13 cellular contexts compared by ENCODE assay signal in the genomic region with DNA sequence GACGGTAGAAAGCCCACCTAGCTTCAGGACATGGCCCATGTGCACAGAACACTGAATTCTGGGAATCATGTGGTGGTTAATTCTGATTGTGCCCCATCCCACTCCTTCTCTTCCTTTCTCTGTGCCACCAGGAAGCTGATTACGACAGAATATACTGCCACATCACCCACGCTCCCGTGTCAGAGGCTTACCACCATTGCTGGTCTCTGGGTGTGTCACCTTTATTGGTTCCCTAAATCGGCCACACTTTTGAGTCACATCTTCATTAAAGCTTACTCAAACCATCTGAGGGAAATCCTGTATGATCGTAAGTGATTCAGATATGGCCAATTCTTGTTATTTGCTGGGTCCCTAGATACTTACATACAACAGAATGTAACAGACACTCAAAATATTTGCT. TPM values are rescaled to one million over a fixed set of nuclear protein-coding genes. Genes with fewer than 3 reads are reported as not detected.
DNase-seq lines count a peak whose midpoint lies in the region; ATAC-seq and TF ChIP-seq lines count a peak whose summit lies in the region.
"Had no signal": no experiment of that assay in that cellular context is flagged by ENCODE, and none has a peak within 500 bp of the region (broad histone marks: within the 10 kb centered on the region; RNA-seq: fewer than 3 reads in every experiment).

No MANE protein-coding gene starts in this region.

- peaks cover 34 to 59% of the 10 kb centered on the region in 2 donors for H3K36me3 Mint-ChIP-seq in CD4-positive, alpha-beta memory T cell
- peaks cover 59% of the 10 kb centered on the region for H3K36me3 Mint-ChIP-seq in activated CD4-positive, alpha-beta memory T cell treated with anti-CD3 and anti-CD28 coated beads, Interleukin-2, amount 10 ng/mL, durations not matched to agents 7 days and 5 days (ENCODE audit: low read depth)
- no peaks in the 10 kb centered on the region for H3K36me3 Mint-ChIP-seq in neural crest cell (ENCODE audit: low read depth)

- intact Hi-C loops in CD4-positive, alpha-beta memory T cell (cut with micrococcal nuclease): no loop called here
- intact Hi-C loops in left colon (cut with DNase I, micrococcal nuclease): no loop called here
- intact Hi-C loops in left ventricle myocardium superior (cut with micrococcal nuclease): no loop called here

- peaks cover 29 to 44% (median 36%) of the 10 kb centered on the region in 4 donors for H3K4me1 Mint-ChIP-seq in CD4-positive, alpha-beta memory T cell
- H3K4me1 Mint-ChIP-seq in activated CD4-positive, alpha-beta memory T cell treated with anti-CD3 and anti-CD28 coated beads, Interleukin-2, amount 10 ng/mL, durations not matched to agents 7 days and 5 days: peaks cover 65% of the 10 kb centered on the region
- H3K4me1 Mint-ChIP-seq in neural crest cell: peaks cover 27% of the 10 kb centered on the region

- DNase-seq in CD4-positive, alpha-beta memory T cell: no peak
- DNase-seq in HS-5 (ENCODE audit: low read depth): peak; percentile 54
- peak; percentile 63 for DNase-seq in activated CD4-positive, alpha-beta memory T cell treated with anti-CD3 and anti-CD28 coated beads, Interleukin-2, amount 10 ng/mL, durations not matched to agents 7 days and 5 days
- DNase-seq in neural crest cell (ENCODE audit: low read depth, low spot score): no peak
- DNase-seq in GM13976 (ENCODE audit: low spot score): no peak
- no peak for DNase-seq in left colon
- no peak for DNase-seq in left ventricle myocardium superior
- DNase-seq in cortex of kidney (lab: John Stamatoyannopoulos, UW): no peak
- DNase-seq: COR-L47, gastrocnemius medialis, NCI-H1694 treated with DMSO at 0.1 percent for 48 hours had no signal

- POLR2A ChIA-PET in CD4-positive, alpha-beta memory T cell (lab: Charles Lee; ENCODE audit: partially characterized antibody): no interaction called here
- POLR2A ChIA-PET in activated CD4-positive, alpha-beta memory T cell treated with anti-CD3 and anti-CD28 coated beads, Interleukin-2, amount 10 ng/mL, durations not matched to agents 7 days and 5 days (lab: Charles Lee): interaction anchor here (1.0 to 1.5 kb wide), 6 partner anchors 11 to 354 kb away, joined by 3 to 8 read pairs (median 4); no protein-coding TSS in a partner anchor

- H3K9me3 ChIP-seq in CD4-positive, alpha-beta memory T cell (ENCODE audit: control insufficient read depth in 1 of 2, low read length in 2 of 2): no peaks in the 10 kb centered on the region
- H3K9me3 ChIP-seq: gastrocnemius medialis had no signal

- H3K9me3 Mint-ChIP-seq in CD4-positive, alpha-beta memory T cell: peaks cover 0 to 5% (median 0%) of the 10 kb centered on the region in 8 donors
- no peaks in the 10 kb centered on the region for H3K9me3 Mint-ChIP-seq in activated CD4-positive, alpha-beta memory T cell treated with anti-CD3 and anti-CD28 coated beads, Interleukin-2, amount 10 ng/mL, durations not matched to agents 7 days and 5 days
- H3K9me3 Mint-ChIP-seq in neural crest cell: no peaks in the 10 kb centered on the region

- peaks cover 34% of the 10 kb centered on the region for H3K4me1 ChIP-seq in CD4-positive, alpha-beta memory T cell (ENCODE audit: insufficient read depth, low read length)

- CTCF ChIA-PET in CD4-positive, alpha-beta memory T cell (lab: Charles Lee; ENCODE audit: partially characterized antibody): interaction anchor here (1.4 kb wide), 1 partner anchor 56 kb away, joined by 3 read pairs; no protein-coding TSS in a partner anchor
- CTCF ChIA-PET in activated CD4-positive, alpha-beta memory T cell treated with anti-CD3 and anti-CD28 coated beads, Interleukin-2, amount 10 ng/mL, durations not matched to agents 7 days and 5 days (lab: Charles Lee): interaction anchor here (0.9 to 1.1 kb wide), 2 partner anchors 57 to 418 kb away, joined by 4 read pairs; no protein-coding TSS in a partner anchor

- no peak overlapping the region for H3K4me3 ChIP-seq in CD4-positive, alpha-beta memory T cell (ENCODE audit: low read length in 2 of 2)
- H3K4me3 ChIP-seq: gastrocnemius medialis had no signal

- peak overlapping the region in 4 of 7 donors; percentile 35 to 97 (median 60) for H3K27ac Mint-ChIP-seq in CD4-positive, alpha-beta memory T cell
- H3K27ac Mint-ChIP-seq in activated CD4-positive, alpha-beta memory T cell treated with anti-CD3 and anti-CD28 coated beads, Interleukin-2, amount 10 ng/mL, durations not matched to agents 7 days and 5 days: peak overlapping the region; percentile 68
- H3K27ac Mint-ChIP-seq in neural crest cell (ENCODE audit: unreplicated experiment): no peak overlapping the region

- no peak for TF ChIP-seq CTCF in neural crest cell (conservative IDR thresholded peaks at IDR 0.05)
- TF ChIP-seq CTCF in GM13976 (IDR thresholded peaks at IDR 0.05; ENCODE audit: borderline replicate concordance, control extremely low read depth, extremely low read depth, insufficient read depth, missing control alignments): no peak

- in situ Hi-C loops in GM13976 (cut with MboI; ENCODE audit: low sequenced_read_pairs, unreplicated experiment): no loop called here

- H3K4me3 Mint-ChIP-seq in CD4-positive, alpha-beta memory T cell: peak overlapping the region in 1 of 8 donors; percentile 5
- peak overlapping the region; percentile 37 for H3K4me3 Mint-ChIP-seq in activated CD4-positive, alpha-beta memory T cell treated with anti-CD3 and anti-CD28 coated beads, Interleukin-2, amount 10 ng/mL, durations not matched to agents 7 days and 5 days
- H3K4me3 Mint-ChIP-seq in neural crest cell: peak overlapping the region; percentile 27

- peaks cover 1 to 2% of the 10 kb centered on the region in 2 donors for H3K27me3 Mint-ChIP-seq in CD4-positive, alpha-beta memory T cell
- no peaks in the 10 kb centered on the region for H3K27me3 Mint-ChIP-seq in activated CD4-positive, alpha-beta memory T cell treated with anti-CD3 and anti-CD28 coated beads, Interleukin-2, amount 10 ng/mL, durations not matched to agents 7 days and 5 days
- no peaks in the 10 kb centered on the region for H3K27me3 Mint-ChIP-seq in neural crest cell (ENCODE audit: low read depth)

- peaks cover 33% of the 10 kb centered on the region for H3K36me3 ChIP-seq in CD4-positive, alpha-beta memory T cell (ENCODE audit: insufficient read depth, low read length)

- H3K27ac ChIP-seq in CD4-positive, alpha-beta memory T cell (ENCODE audit: low read depth, low read length): no peak overlapping the region
- H3K27ac ChIP-seq: gastrocnemius medialis had no signal

- no peak for ATAC-seq in left colon
- no peak for ATAC-seq in left ventricle myocardium superior
- ATAC-seq: gastrocnemius medialis, HepG2 had no signal

- H3K27me3 ChIP-seq in CD4-positive, alpha-beta memory T cell (ENCODE audit: insufficient read depth, low read length): no peaks in the 10 kb centered on the region
- H3K27me3 ChIP-seq: gastrocnemius medialis had no signal

RNA-seq across cellular contexts. Expression of gene TRMT6, which starts 3.1 kb away (rescaled TPM):
- 10 to 100 TPM; 17.9 to 18.3 TPM for total RNA-seq in CD4-positive, alpha-beta memory T cell
- polyA plus RNA-seq in CD4-positive, alpha-beta memory T cell: 10 to 100 TPM; 13.4 to 21.0 TPM
- total RNA-seq in activated CD4-positive, alpha-beta memory T cell treated with anti-CD3 and anti-CD28 coated beads, Interleukin-2, amount 10 ng/mL, durations not matched to agents 7 days and 5 days: 10 to 100 TPM; 17.0 to 19.1 TPM
- total RNA-seq in neural crest cell (23.1 and 24.4 TPM in 2 replicates), left colon (1 to 10 TPM; 8.1 to 9.7 TPM), left ventricle myocardium superior (7.1 TPM)

RNA-seq across cellular contexts. Expression of gene MCM8, which starts 3.2 kb away (rescaled TPM):
- 10 to 100 TPM; 10.2 to 11.1 TPM for total RNA-seq in CD4-positive, alpha-beta memory T cell
- under 1 TPM in 1 of 2 donors, not detected in 1; 0.78 TPM for polyA plus RNA-seq in CD4-positive, alpha-beta memory T cell
- total RNA-seq in activated CD4-positive, alpha-beta memory T cell treated with anti-CD3 and anti-CD28 coated beads, Interleukin-2, amount 10 ng/mL, durations not matched to agents 7 days and 5 days: 10 to 100 TPM; 33.2 to 34.5 TPM
- total RNA-seq in neural crest cell (36.2 and 39.8 TPM in 2 replicates), left colon (1 to 10 TPM; 4.6 to 5.9 TPM), left ventricle myocardium superior (6.7 TPM)

RNA-seq across cellular contexts. Expression of gene CHGB, which starts 36.0 kb away (rescaled TPM):
- total RNA-seq in CD4-positive, alpha-beta memory T cell: 1 to 10 TPM in 1 of 2 experiments, under 1 TPM in 1; 0.79 to 1.2 TPM
- polyA plus RNA-seq in CD4-positive, alpha-beta memory T cell: under 1 TPM in 1 of 2 donors, not detected in 1; 0.14 TPM
- not detected for total RNA-seq in activated CD4-positive, alpha-beta memory T cell treated with anti-CD3 and anti-CD28 coated beads, Interleukin-2, amount 10 ng/mL, durations not matched to agents 7 days and 5 days
- total RNA-seq in neural crest cell (3.3 and 3.9 TPM in 2 replicates), left colon (1 to 10 TPM; 3.4 to 4.2 TPM), left ventricle myocardium superior (11.5 TPM)
- total RNA-seq: subcutaneous adipose tissue had no signal

RNA-seq across cellular contexts. Expression of gene CRLS1, which starts 58.6 kb away (rescaled TPM):
- 10 to 100 TPM; 22.5 to 22.6 TPM for total RNA-seq in CD4-positive, alpha-beta memory T cell
- 10 to 100 TPM; 43.1 to 45.0 TPM for polyA plus RNA-seq in CD4-positive, alpha-beta memory T cell
- 10 to 100 TPM; 25.3 to 27.8 TPM for total RNA-seq in activated CD4-positive, alpha-beta memory T cell treated with anti-CD3 and anti-CD28 coated beads, Interleukin-2, amount 10 ng/mL, durations not matched to agents 7 days and 5 days
- total RNA-seq in neural crest cell: 37.0 and 37.7 TPM in 2 replicates
- 10 to 100 TPM; 42.7 to 47.7 TPM for total RNA-seq in left colon
- 111 TPM for total RNA-seq in left ventricle myocardium superior

Comparison
In these comparisons a context has a peak if more than half of its experiments do, and no peak if none do; other contexts are left out.
1. DNase-seq: peak in HS-5 (single experiment) and activated CD4-positive, alpha-beta memory T cell treated with anti-CD3 and anti-CD28 coated beads, Interleukin-2, amount 10 ng/mL, durations not matched to agents 7 days and 5 days (single experiment); none in CD4-positive, alpha-beta memory T cell (0 of 5), neural crest cell (single experiment), GM13976 (single experiment), left colon (0 of 2), left ventricle myocardium superior (single experiment) and cortex of kidney (single experiment).